Comparison of ENCODE assay signal across 9 cellular contexts in genomic region chr4:38562751-38563198, GRCh38.
DNase-seq lines count a peak whose midpoint lies in the region; ATAC-seq and TF ChIP-seq lines count a peak whose summit lies in the region.
"Had no signal": no experiment of that assay in that cellular context is flagged by ENCODE, and none has a peak within 500 bp of the region (broad histone marks: within the 10 kb centered on the region; RNA-seq: fewer than 3 reads in every experiment).

No MANE protein-coding gene starts in this region.

- ATAC-seq in Right ventricle myocardium inferior, result peak; percentile 86
- no peak for ATAC-seq in HG02938 (IDR thresholded peaks at IDR 0.05; ENCODE audit: unreplicated experiment)
- no peak for ATAC-seq in HG02852 (IDR thresholded peaks at IDR 0.05; ENCODE audit: unreplicated experiment)

- no peak overlapping the region for H3K9ac ChIP-seq in parathyroid adenoma

- intact Hi-C loops in Right ventricle myocardium inferior (cut with DNase I), result no loop called here

- H3K9me3 ChIP-seq in parathyroid adenoma (ENCODE audit: control insufficient read depth, low read length), result no peaks in the 10 kb centered on the region
- H3K9me3 ChIP-seq: thoracic aorta had no signal

- H3K4me1 ChIP-seq in parathyroid adenoma, result peaks cover 17% of the 10 kb centered on the region

- no peaks in the 10 kb centered on the region for H3K27me3 ChIP-seq in parathyroid adenoma (ENCODE audit: control insufficient read depth, insufficient read depth, low read length)

- H3K4me2 ChIP-seq in parathyroid adenoma (ENCODE audit: low read length), result no peak overlapping the region

- H3K79me2 ChIP-seq in parathyroid adenoma, result no peaks in the 10 kb centered on the region

- POLR2A ChIA-PET in RWPE1 (lab: Yijun Ruan, JAX; ENCODE audit: low non-redundant PET), result no interaction called here

- no peaks in the 10 kb centered on the region for H3K36me3 ChIP-seq in parathyroid adenoma (ENCODE audit: control insufficient read depth, insufficient read depth, low read length)
- H3K36me3 ChIP-seq: thoracic aorta had no signal

- DNase-seq in GM03348 (ENCODE audit: low spot score) (peak; percentile 48), RWPE1 (ENCODE audit: low spot score) (peak; percentile 18), Right ventricle myocardium inferior (ENCODE audit: missing footprints) (peak; percentile 73), KG1 (lab: John Stamatoyannopoulos, UW) (no peak), T1000 (lab: John Stamatoyannopoulos, UW) (no peak)

- H3K27ac ChIP-seq in RWPE1 (peak overlapping the region; percentile 78), parathyroid adenoma (no peak overlapping the region)
- H3K27ac ChIP-seq: thoracic aorta had no signal

- CTCF ChIA-PET in RWPE1 (lab: Yijun Ruan, JAX), result interaction anchor here (0.6 kb wide), 1 partner anchor 23 kb away, joined by 3 read pairs; no protein-coding TSS in a partner anchor

- no peak overlapping the region for H3K4me3 ChIP-seq in parathyroid adenoma (ENCODE audit: low read depth, low read length)
- H3K4me3 ChIP-seq: thoracic aorta had no signal

- peak overlapping the region; percentile 29 for H2AFZ ChIP-seq in parathyroid adenoma

- TF ChIP-seq CTCF in RWPE1 (conservative IDR thresholded peaks at IDR 0.05; ENCODE audit: low read depth) (no peak), parathyroid adenoma (IDR thresholded peaks at IDR 0.05) (no peak)

Comparison
In these comparisons a context has a peak if more than half of its experiments do, and no peak if none do; other contexts are left out.
1. DNase-seq: peak in GM03348 (single experiment), RWPE1 (single experiment) and Right ventricle myocardium inferior (single experiment); none in KG1 (single experiment) and T1000 (single experiment).